In genomic region chr9:121323449-121324151, GRCh38 we compare ENCODE assay signal across 1 cellular context.
TF ChIP-seq lines count a peak whose summit lies in the region.

No MANE protein-coding gene starts in this region.

TF ChIP-seq in IMR-90, 13 proteins besides CTCF, POLR2A, EP300 and RAD21:
- TF ChIP-seq BHLHE40 (IDR thresholded peaks at IDR 0.05; ENCODE audit: low read depth, low read length) (no peak), MAFK (IDR thresholded peaks at IDR 0.05; ENCODE audit: low read depth, low read length) (peak; percentile 89), FOS (IDR thresholded peaks at IDR 0.05; ENCODE audit: low read depth, low read length) (no peak), CHD1 (IDR thresholded peaks at IDR 0.05; ENCODE audit: low read depth, low read length) (no peak)
